28 cellular contexts compared by ENCODE assay signal in the genomic region with DNA sequence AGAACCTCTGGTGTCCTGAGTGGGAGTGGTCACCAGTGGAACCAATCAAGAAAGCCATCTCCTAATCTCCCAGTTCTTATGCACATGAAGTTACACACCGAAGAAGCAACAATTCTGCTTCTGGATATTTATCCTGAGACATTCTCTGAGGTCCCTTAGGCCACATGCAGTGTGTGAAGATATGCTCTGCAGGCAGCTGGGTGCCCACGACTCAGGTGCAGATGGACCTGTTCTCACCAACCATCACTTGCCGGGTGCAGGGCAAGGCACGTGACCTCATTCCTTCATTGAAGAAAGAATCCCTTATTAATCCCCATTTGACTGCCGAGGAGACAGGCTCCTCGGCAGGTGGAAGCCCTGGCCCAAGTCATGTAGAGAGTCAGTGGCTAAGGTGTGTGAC.
"Had no signal": no experiment of that assay in that cellular context is flagged by ENCODE, and none has a peak within 500 bp of the region (broad histone marks: within the 10 kb centered on the region; RNA-seq: fewer than 3 reads in every experiment).

No MANE protein-coding gene starts in this region.

- H3K36me3 Mint-ChIP-seq: naive thymus-derived CD8-positive, alpha-beta T cell; natural killer cell treated with Interleukin-12 subunit alpha and Interleukin-12 subunit beta and Interleukin-15 and Interleukin-18, amount 100 ng/mL, for 72 hours; stimulated activated effector memory CD8-positive, alpha-beta T cell treated with anti-CD3 and anti-CD28 coated beads, Interleukin-12 subunit alpha, Interleukin-12 subunit beta, amount 100 ng/mL, for 72 hours; stimulated activated naive B cell treated with anti-CD40 and anti-IgM and Interleukin-4, amounts not matched to agents 10 μg/mL and 1 μg/mL and 100 μg/mL, for 72 hours had no signal

- H3K9me3 ChIP-seq: ovary, psoas muscle, right lobe of liver, sigmoid colon, stomach, thoracic aorta, thyroid gland, upper lobe of left lung, vagina had no signal

- H3K4me1 ChIP-seq: psoas muscle, right lobe of liver, sigmoid colon, stomach, thyroid gland, tibial nerve, upper lobe of left lung, vagina had no signal

- H3K4me3 ChIP-seq: ovary, psoas muscle, right lobe of liver, sigmoid colon, stomach, thoracic aorta, thyroid gland, tibial nerve, upper lobe of left lung, vagina had no signal

- H3K27ac Mint-ChIP-seq: naive thymus-derived CD8-positive, alpha-beta T cell; natural killer cell treated with Interleukin-12 subunit alpha and Interleukin-12 subunit beta and Interleukin-15 and Interleukin-18, amount 100 ng/mL, for 72 hours; nephron progenitor cell; progenitor cell of endocrine pancreas; stimulated activated effector memory CD8-positive, alpha-beta T cell treated with anti-CD3 and anti-CD28 coated beads, Interleukin-12 subunit alpha, Interleukin-12 subunit beta, amount 100 ng/mL, for 72 hours; stimulated activated naive B cell treated with anti-CD40 and anti-IgM and Interleukin-4, amounts not matched to agents 10 μg/mL and 1 μg/mL and 100 μg/mL, for 72 hours; stimulated activated naive CD8-positive, alpha-beta T cell treated with anti-CD3 and anti-CD28 coated beads, Interleukin-15, Interleukin-2, amounts not matched to agents 100 ng/mL and 50 ng/mL, for 24 hours had no signal

- H3K4me1 Mint-ChIP-seq: stimulated activated effector memory CD8-positive, alpha-beta T cell treated with anti-CD3 and anti-CD28 coated beads, Interleukin-12 subunit alpha, Interleukin-12 subunit beta, amount 100 ng/mL, for 72 hours; stimulated activated naive B cell treated with anti-CD40 and anti-IgM and Interleukin-4, amounts not matched to agents 10 μg/mL and 1 μg/mL and 100 μg/mL, for 72 hours had no signal

- H3K27me3 ChIP-seq: ovary, right lobe of liver, sigmoid colon, thyroid gland, tibial nerve, upper lobe of left lung, vagina had no signal

- H3K9me3 Mint-ChIP-seq: naive thymus-derived CD8-positive, alpha-beta T cell; natural killer cell treated with Interleukin-12 subunit alpha and Interleukin-12 subunit beta and Interleukin-15 and Interleukin-18, amount 100 ng/mL, for 72 hours; nephron progenitor cell; neural crest cell; stimulated activated effector memory CD8-positive, alpha-beta T cell treated with anti-CD3 and anti-CD28 coated beads, Interleukin-12 subunit alpha, Interleukin-12 subunit beta, amount 100 ng/mL, for 72 hours; stimulated activated naive B cell treated with anti-CD40 and anti-IgM and Interleukin-4, amounts not matched to agents 10 μg/mL and 1 μg/mL and 100 μg/mL, for 72 hours; stimulated activated naive CD8-positive, alpha-beta T cell treated with anti-CD3 and anti-CD28 coated beads, Interleukin-15, Interleukin-2, amounts not matched to agents 100 ng/mL and 50 ng/mL, for 24 hours had no signal

- H3K27me3 Mint-ChIP-seq: stimulated activated naive CD8-positive, alpha-beta T cell treated with anti-CD3 and anti-CD28 coated beads, Interleukin-15, Interleukin-2, amounts not matched to agents 100 ng/mL and 50 ng/mL, for 24 hours had no signal

- FAIRE-seq: small intestine, urothelium cell line had no signal

- ATAC-seq: naive thymus-derived CD8-positive, alpha-beta T cell; psoas muscle; right cardiac atrium; right lobe of liver; stimulated activated effector memory CD8-positive, alpha-beta T cell treated with anti-CD3 and anti-CD28 coated beads, Interleukin-12 subunit alpha, Interleukin-12 subunit beta, amount 100 ng/mL, for 72 hours; stimulated activated naive B cell treated with anti-CD40 and anti-IgM and Interleukin-4, amounts not matched to agents 10 μg/mL and 1 μg/mL and 100 μg/mL, for 72 hours had no signal

- H3K4me3 Mint-ChIP-seq: naive thymus-derived CD8-positive, alpha-beta T cell; natural killer cell treated with Interleukin-12 subunit alpha and Interleukin-12 subunit beta and Interleukin-15 and Interleukin-18, amount 100 ng/mL, for 72 hours; nephron progenitor cell; neural crest cell; stimulated activated effector memory CD8-positive, alpha-beta T cell treated with anti-CD3 and anti-CD28 coated beads, Interleukin-12 subunit alpha, Interleukin-12 subunit beta, amount 100 ng/mL, for 72 hours; stimulated activated naive B cell treated with anti-CD40 and anti-IgM and Interleukin-4, amounts not matched to agents 10 μg/mL and 1 μg/mL and 100 μg/mL, for 72 hours; stimulated activated naive CD8-positive, alpha-beta T cell treated with anti-CD3 and anti-CD28 coated beads, Interleukin-15, Interleukin-2, amounts not matched to agents 100 ng/mL and 50 ng/mL, for 24 hours had no signal

- H3K36me3 ChIP-seq: ovary, right lobe of liver, sigmoid colon, stomach, thoracic aorta, thyroid gland, tibial nerve, upper lobe of left lung, vagina had no signal

- DNase-seq: nephron progenitor cell; occipital lobe; ovary; psoas muscle; right cardiac atrium; right lobe of liver; sigmoid colon; small intestine; stimulated activated CD4-positive, alpha-beta T cell treated with anti-CD3 and anti-CD28 coated beads, Interleukin-15, amount 100 ng/mL, for 24 hours; stimulated activated CD4-positive, alpha-beta T cell treated with anti-CD3 and anti-CD28 coated beads, Interleukin-2, amount 100 ng/mL, for 24 hours; stimulated activated CD4-positive, alpha-beta T cell treated with anti-CD3 and anti-CD28 coated beads, Interleukin-2, amount 100 ng/mL, for 48 hours; stimulated activated CD4-positive, alpha-beta T cell treated with anti-CD3 and anti-CD28 coated beads, Interleukin-4, amount 100 ng/mL, for 24 hours; stimulated activated naive B cell treated with anti-CD40 and anti-IgM and Interleukin-4, amounts not matched to agents 10 μg/mL and 1 μg/mL and 100 μg/mL, for 72 hours; stimulated activated naive CD4-positive, alpha-beta T cell treated with Interleukin-2 at 50 U/mL for 16 hours; stomach; thyroid gland; trophoblast cell; upper lobe of left lung had no signal

- H3K27ac ChIP-seq: ovary, psoas muscle, right lobe of liver, sigmoid colon, stomach, thoracic aorta, thyroid gland, tibial nerve, upper lobe of left lung, vagina had no signal
